14 cellular contexts compared by ENCODE assay signal in genomic region chr9:8366161-8366926, GRCh38.
A peak's percentile ranks its signal among the peaks of the same experiment; 100 is the strongest.
DNase-seq lines count a peak whose midpoint lies in the region; ATAC-seq and TF ChIP-seq lines count a peak whose summit lies in the region.
"Had no signal": no experiment of that assay in that cellular context is flagged by ENCODE, and none has a peak within 500 bp of the region (broad histone marks: within the 10 kb centered on the region; RNA-seq: fewer than 3 reads in every experiment).

No MANE protein-coding gene starts in this region.

- H3K14ac ChIP-seq in IMR-90 (replicated peaks; ENCODE audit: low read depth, low read length): no peak overlapping the region

- no TSS peak for BruUV-seq in IMR-90 (replicated peaks; lab: Mats Ljungman, UMichigan)

- POLR2A ChIA-PET in IMR-90 (lab: Charles Lee; ENCODE audit: unreplicated experiment): no interaction called here

- no peak overlapping the region for H2AK9ac ChIP-seq in IMR-90 (replicated peaks; ENCODE audit: low read depth, low read length, poor library complexity)

- no peaks in the 10 kb centered on the region for H3K27me3 Mint-ChIP-seq in chondrocyte (ENCODE audit: low read depth)

- no peak overlapping the region for H2AFZ ChIP-seq in IMR-90 (replicated peaks; ENCODE audit: low read length, poor library complexity)
- no peak overlapping the region for H2AFZ ChIP-seq in osteoblast (ENCODE audit: low read length)

- no peak for TF ChIP-seq RAD21 in IMR-90 (IDR thresholded peaks at IDR 0.05; ENCODE audit: low read length)

- peaks cover 1% of the 10 kb centered on the region; the same call in 1 of the 2 replicates for H3K4me1 ChIP-seq in IMR-90 (ENCODE audit: control insufficient read depth, insufficient read depth, low read length)
- H3K4me1 ChIP-seq in osteoblast (ENCODE audit: insufficient read depth, low read length): peaks cover 20% of the 10 kb centered on the region

- no peak overlapping the region for H4K8ac ChIP-seq in IMR-90 (ENCODE audit: low read depth in 2 of 2, low read length in 2 of 2)

- H3K4me3 ChIP-seq in IMR-90 (ENCODE audit: insufficient read depth, low read depth, low read length) (no peak overlapping the region), osteoblast (ENCODE audit: insufficient read depth, low read length) (no peak overlapping the region), WERI-Rb-1 (ENCODE audit: low read depth, low read length) (no peak overlapping the region)

- peaks cover 42% of the 10 kb centered on the region for H3K4me1 Mint-ChIP-seq in chondrocyte (ENCODE audit: low read depth)

- peak in 2 of 3 experiments; percentile 2 to 9 for DNase-seq in NCI-H1417 (lab: John Stamatoyannopoulos, UW)
- no peak for DNase-seq in NCI-H1417 treated with DMSO at 0.1 percent for 48 hours (lab: John Stamatoyannopoulos, UW)
- peak; percentile 35 for DNase-seq in IMR-90
- DNase-seq in chondrocyte (ENCODE audit: low spot score): no peak
- DNase-seq in osteoblast (ENCODE audit: insufficient read length, low spot score, missing footprints): peak; percentile 0
- DNase-seq in GOT3 (lab: John Stamatoyannopoulos, UW): no peak
- DNase-seq in WERI-Rb-1: no peak
- DNase-seq: 8988T; activated T-cell treated with anti-CD3 and anti-CD28 coated beads, Interleukin-2, amount 50 U/mL, for 48 hours; NCI-H1694 treated with DMSO at 0.1 percent for 48 hours; small intestine had no signal

- no peak overlapping the region for H4K91ac ChIP-seq in IMR-90 (ENCODE audit: insufficient read depth, low read depth, low read length)

- H3K4ac ChIP-seq in IMR-90 (ENCODE audit: low read depth, low read length): no peak overlapping the region

- no peak overlapping the region for H3K23ac ChIP-seq in IMR-90 (ENCODE audit: low read depth, low read length)

- H3K9me1 ChIP-seq in IMR-90 (ENCODE audit: insufficient read depth, low read length): no peaks in the 10 kb centered on the region

- dilution Hi-C loops in IMR-90 (cut with HindIII; ENCODE audit: low sequenced_read_pairs, unreplicated experiment): no loop called here

- H3K36me3 ChIP-seq in IMR-90 (ENCODE audit: control insufficient read depth, insufficient read depth, low read length) (no peaks in the 10 kb centered on the region), osteoblast (ENCODE audit: insufficient read depth, low read length) (no peaks in the 10 kb centered on the region), WERI-Rb-1 (no peaks in the 10 kb centered on the region)

- H2BK15ac ChIP-seq in IMR-90 (ENCODE audit: low read depth, low read length): no peak overlapping the region

- in situ Hi-C loops in IMR-90 (cut with MboI; ENCODE audit: low sequenced_read_pairs): no loop called here

- no peaks in the 10 kb centered on the region for H3K36me3 Mint-ChIP-seq in chondrocyte (ENCODE audit: low read depth)

- WGBS in IMR-90 (ENCODE audit: extremely low coverage in 2 of 2, insufficient read length in 1 of 2), 2 experiments: no CpG with 5 or more reads among the region's 3 CpGs

- no peak overlapping the region for H2AK5ac ChIP-seq in IMR-90 (ENCODE audit: low read depth, low read length)

- no peaks in the 10 kb centered on the region for H3K79me2 ChIP-seq in osteoblast (ENCODE audit: insufficient read depth, low read length)

- H4K20me1 ChIP-seq in IMR-90 (ENCODE audit: insufficient read depth, low read length) (no peaks in the 10 kb centered on the region), osteoblast (ENCODE audit: insufficient read depth, low read length) (no peaks in the 10 kb centered on the region)

- CTCF ChIA-PET in IMR-90 (lab: Yijun Ruan, JAX): no interaction called here

- no peaks in the 10 kb centered on the region for H3K9me3 Mint-ChIP-seq in chondrocyte (ENCODE audit: low read depth)

- ATAC-seq in IMR-90 (ENCODE audit: low read depth): peak; percentile 54
- no peak for ATAC-seq in HG02759 (IDR thresholded peaks at IDR 0.05; ENCODE audit: unreplicated experiment)

- no peak overlapping the region for H3K27ac ChIP-seq in IMR-90 (ENCODE audit: insufficient read depth, low read length)
- H3K27ac ChIP-seq in osteoblast (ENCODE audit: low read depth, low read length): peak overlapping the region; percentile 74
- no peak overlapping the region for H3K27ac ChIP-seq in WERI-Rb-1
- H3K27ac ChIP-seq: RWPE1, VCaP had no signal

- H2BK120ac ChIP-seq in IMR-90 (ENCODE audit: low read depth, low read length): no peak overlapping the region

- H3K9ac ChIP-seq in IMR-90 (ENCODE audit: low read depth, low read length): no peak overlapping the region

- no peak for TF ChIP-seq POLR2A in IMR-90 (IDR thresholded peaks at IDR 0.05; ENCODE audit: low read depth, low read length)

- no peaks in the 10 kb centered on the region; the same call in 1 of the 2 replicates for H3K9me3 ChIP-seq in IMR-90 (ENCODE audit: control insufficient read depth, insufficient read depth, low read length)
- no peaks in the 10 kb centered on the region for H3K9me3 ChIP-seq in osteoblast (ENCODE audit: low read depth, low read length)
- no peaks in the 10 kb centered on the region for H3K9me3 ChIP-seq in WERI-Rb-1 (ENCODE audit: severe bottlenecking)

- H4K5ac ChIP-seq in IMR-90 (ENCODE audit: low read depth, low read length): no peak overlapping the region

- H3K4me2 ChIP-seq in IMR-90 (ENCODE audit: low read depth, low read length) (no peak overlapping the region), osteoblast (ENCODE audit: insufficient read depth, low read length) (peak overlapping the region; percentile 30)

- no peaks in the 10 kb centered on the region for H3K27me3 ChIP-seq in IMR-90 (ENCODE audit: control insufficient read depth, insufficient read depth, low read length)
- no peaks in the 10 kb centered on the region for H3K27me3 ChIP-seq in osteoblast (ENCODE audit: insufficient read depth, low read length)
- H3K27me3 ChIP-seq in WERI-Rb-1 (ENCODE audit: insufficient read depth, low read depth, severe bottlenecking): no peaks in the 10 kb centered on the region

- TF ChIP-seq CTCF in IMR-90 (conservative IDR thresholded peaks at IDR 0.05; ENCODE audit: low read depth, low read length): no peak
- peak; percentile 40 for TF ChIP-seq CTCF in chondrocyte (IDR thresholded peaks at IDR 0.05)
- no peak for TF ChIP-seq CTCF in osteoblast (IDR thresholded peaks at IDR 0.05; ENCODE audit: extremely low read depth, low read depth, low read length)
- TF ChIP-seq CTCF in WERI-Rb-1 (IDR thresholded peaks at IDR 0.05; ENCODE audit: low read depth, low read length): no peak

- intact Hi-C loops in IMR-90 (cut with micrococcal nuclease): no loop called here

- H3K27ac Mint-ChIP-seq in chondrocyte (ENCODE audit: unreplicated experiment): peak overlapping the region; percentile 67

- no peak overlapping the region for H3K56ac ChIP-seq in IMR-90 (ENCODE audit: extremely low read depth, insufficient read depth, low read length)

- H3K18ac ChIP-seq in IMR-90 (ENCODE audit: low read depth, low read length): no peak overlapping the region

- H3K4me3 Mint-ChIP-seq in chondrocyte (ENCODE audit: unreplicated experiment): no peak overlapping the region

- H3K79me1 ChIP-seq in IMR-90 (ENCODE audit: low read depth in 1 of 2, low read length in 2 of 2): no peaks in the 10 kb centered on the region

- no peak overlapping the region for H2BK5ac ChIP-seq in IMR-90 (ENCODE audit: low read depth, low read length, poor library complexity, severe bottlenecking)

- no peak overlapping the region for H2BK20ac ChIP-seq in IMR-90 (ENCODE audit: low read depth, low read length)

TF ChIP-seq in IMR-90, 13 proteins besides CTCF, POLR2A, EP300 and RAD21:
- TF ChIP-seq CHD1 (IDR thresholded peaks at IDR 0.05; ENCODE audit: low read depth, low read length) (no peak), MAZ (IDR thresholded peaks at IDR 0.05; ENCODE audit: borderline replicate concordance, low read depth, low read length) (no peak), FOS (IDR thresholded peaks at IDR 0.05; ENCODE audit: low read depth, low read length) (no peak), USF2 (IDR thresholded peaks at IDR 0.05; ENCODE audit: low read depth, low read length) (no peak), MXI1 (IDR thresholded peaks at IDR 0.05; ENCODE audit: borderline replicate concordance, low read depth, low read length) (no peak), MAFK (IDR thresholded peaks at IDR 0.05; ENCODE audit: low read depth, low read length) (no peak), BHLHE40 (IDR thresholded peaks at IDR 0.05; ENCODE audit: low read depth, low read length) (no peak), RCOR1 (IDR thresholded peaks at IDR 0.05; ENCODE audit: insufficient replicate concordance, low read length) (no peak), SMC3 (IDR thresholded peaks at IDR 0.05; ENCODE audit: low read depth, low read length) (no peak), CEBPB (IDR thresholded peaks at IDR 0.05; ENCODE audit: low read depth, low read length) (no peak), NFE2L2 (IDR thresholded peaks at IDR 0.05; ENCODE audit: low read depth, low read length) (no peak)

Comparison
In these comparisons a context has a peak if more than half of its experiments do, and no peak if none do; other contexts are left out.
1. DNase-seq: peak in NCI-H1417 (2 of 3), IMR-90 (single experiment) and osteoblast (single experiment); none in NCI-H1417 treated with DMSO at 0.1 percent for 48 hours (single experiment), chondrocyte (single experiment), GOT3 (single experiment) and WERI-Rb-1 (single experiment).